In the genomic region with DNA sequence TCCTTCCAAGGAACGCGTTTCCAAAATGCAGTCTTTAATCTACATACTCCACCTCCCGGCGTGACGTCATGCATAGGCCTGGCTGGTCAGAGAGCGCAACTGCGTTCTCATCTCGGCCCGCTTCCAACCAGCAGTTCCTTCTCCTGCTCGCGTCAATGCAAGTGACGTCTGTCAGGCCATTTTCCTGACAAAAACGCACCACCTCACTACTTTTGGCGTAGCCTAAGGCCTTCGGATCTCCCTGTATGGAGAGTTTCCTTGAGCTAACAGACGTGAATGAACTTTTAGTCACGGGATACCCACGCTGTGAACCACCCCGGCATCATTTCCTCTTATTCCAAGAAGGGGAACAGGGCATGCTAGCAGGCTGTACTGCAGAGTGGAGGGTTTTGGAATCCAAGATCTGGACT, we compare ENCODE assay signal across 8 cellular contexts. TPM values are rescaled to one million over a fixed set of nuclear protein-coding genes. Genes with fewer than 3 reads are reported as not detected.
DNase-seq lines count a peak whose midpoint lies in the region; ATAC-seq and TF ChIP-seq lines count a peak whose summit lies in the region.

No MANE protein-coding gene starts in this region.

- H3K36me3 ChIP-seq in heart right ventricle = no peaks in the 10 kb centered on the region
- no peaks in the 10 kb centered on the region for H3K36me3 ChIP-seq in spleen

- ATAC-seq in heart right ventricle (peak; percentile 67 to 93 (median 86)), GM18517 (IDR thresholded peaks at IDR 0.05; ENCODE audit: unreplicated experiment) (no peak), GM21737 (IDR thresholded peaks at IDR 0.05; ENCODE audit: unreplicated experiment) (no peak)

- peaks cover 0 to 7% (median 0%) of the 10 kb centered on the region in 9 donors for H3K4me1 ChIP-seq in heart right ventricle
- H3K4me1 ChIP-seq in spleen = peaks cover 0 to 10% (median 3%) of the 10 kb centered on the region in 6 donors

- H3K36me3 Mint-ChIP-seq in activated naive CD4-positive, alpha-beta T cell treated with anti-CD3 and anti-CD28 coated beads for 36 hours (ENCODE audit: low read depth) = no peaks in the 10 kb centered on the region

- intact Hi-C loops in activated naive CD4-positive, alpha-beta T cell treated with anti-CD3 and anti-CD28 coated beads for 36 hours (cut with micrococcal nuclease) = no loop called here
- intact Hi-C loops in heart right ventricle (cut with DNase I) = no loop called here
- intact Hi-C loops in spleen (cut with DNase I; ENCODE audit: low total_unique reads) = no loop called here

- no peak for TF ChIP-seq POLR2A in spleen (IDR thresholded peaks at IDR 0.05)

- DNase-seq in C1 segment of cervical spinal cord (lab: John Stamatoyannopoulos, UW) (peak in 10 of 14 donors; percentile 13 to 46 (median 26)), NCI-H510A treated with DMSO at 0.1 percent for 48 hours (lab: John Stamatoyannopoulos, UW) (peak; percentile 60), heart right ventricle (peak; percentile 66 to 87), spleen (peak; percentile 80), NCI-H524 treated with DMSO at 0.1 percent for 48 hours (lab: John Stamatoyannopoulos, UW) (no peak)
- peak; percentile 62 for DNase-seq in activated naive CD4-positive, alpha-beta T cell treated with anti-CD3 and anti-CD28 coated beads for 36 hours

- H3K4me3 ChIP-seq in heart right ventricle (peak overlapping the region in 7 of 10 donors; percentile 6 to 44 (median 25)), spleen (peak overlapping the region in 4 of 8 donors; percentile 5 to 44 (median 10))

- CTCF ChIA-PET in activated naive CD4-positive, alpha-beta T cell treated with anti-CD3 and anti-CD28 coated beads for 36 hours (lab: Charles Lee) = interaction anchor here (0.6 kb wide), 1 partner anchor 108 kb away, joined by 7 read pairs; no protein-coding TSS in a partner anchor

- H3K27me3 ChIP-seq in heart right ventricle = peaks cover 0 to 5% (median 0%) of the 10 kb centered on the region in 7 donors
- H3K27me3 ChIP-seq in spleen (replicated peaks in 1 of 7) = peaks cover 0 to 9% (median 0%) of the 10 kb centered on the region in 7 donors

- H3K27ac ChIP-seq in heart right ventricle (peak overlapping the region in 7 of 10 donors; percentile 35 to 68 (median 52)), spleen (peak overlapping the region in 5 of 8 donors; percentile 1 to 70 (median 62))

- 33 to 40% methylated on average over 19 of the region's 19 CpGs for WGBS in heart right ventricle, 2 donors
- 35 to 60% (median 42%) methylated on average over 19 of the region's 19 CpGs for WGBS in spleen, 5 donors

- TF ChIP-seq CTCF in heart right ventricle (IDR thresholded peaks at IDR 0.05) (no peak), spleen (IDR thresholded peaks at IDR 0.05 in 8 of 11, conservative IDR thresholded peaks at IDR 0.05 in 3 of 11) (no peak)

- peaks cover 11% of the 10 kb centered on the region for H3K27me3 Mint-ChIP-seq in activated naive CD4-positive, alpha-beta T cell treated with anti-CD3 and anti-CD28 coated beads for 36 hours (ENCODE audit: low read depth)

- peaks cover 6% of the 10 kb centered on the region for H3K4me1 Mint-ChIP-seq in activated naive CD4-positive, alpha-beta T cell treated with anti-CD3 and anti-CD28 coated beads for 36 hours (ENCODE audit: low read depth)

- H3K4me3 Mint-ChIP-seq in activated naive CD4-positive, alpha-beta T cell treated with anti-CD3 and anti-CD28 coated beads for 36 hours = no peak overlapping the region

- H3K9me3 ChIP-seq in heart right ventricle (no peaks in the 10 kb centered on the region), spleen (no peaks in the 10 kb centered on the region)

- H3K9me3 Mint-ChIP-seq in activated naive CD4-positive, alpha-beta T cell treated with anti-CD3 and anti-CD28 coated beads for 36 hours = no peaks in the 10 kb centered on the region

- H3K27ac Mint-ChIP-seq in activated naive CD4-positive, alpha-beta T cell treated with anti-CD3 and anti-CD28 coated beads for 36 hours = no peak overlapping the region

RNA-seq across cellular contexts. Expression of a gene that starts 25.0 kb away (rescaled TPM):
- under 1 TPM; 0.20 to 0.24 TPM for total RNA-seq in activated naive CD4-positive, alpha-beta T cell treated with anti-CD3 and anti-CD28 coated beads for 36 hours
- under 1 TPM in 6 of 10 donors, not detected in 4; 0.05 to 0.19 (median 0.14) TPM for total RNA-seq in heart right ventricle
- under 1 TPM; 0.07 to 0.88 TPM for polyA plus RNA-seq in heart right ventricle
- under 1 TPM in 6 of 7 donors, not detected in 1; 0.25 to 0.70 (median 0.45) TPM for total RNA-seq in spleen
- polyA plus RNA-seq in spleen = under 1 TPM; 0.17 to 0.42 (median 0.30) TPM

RNA-seq across cellular contexts. Expression of a gene that starts 25.5 kb away (rescaled TPM):
- total RNA-seq in activated naive CD4-positive, alpha-beta T cell treated with anti-CD3 and anti-CD28 coated beads for 36 hours = 10 to 100 TPM; 57.7 to 64.6 TPM
- 10 to 100 TPM; 33.2 to 40.7 (median 37.6) TPM for total RNA-seq in heart right ventricle
- 10 to 100 TPM; 19.4 to 33.1 TPM for polyA plus RNA-seq in heart right ventricle
- 10 to 100 TPM; 19.6 to 26.3 (median 21.0) TPM for total RNA-seq in spleen
- 10 to 100 TPM; 23.1 to 28.5 (median 25.2) TPM for polyA plus RNA-seq in spleen

Comparison
In these comparisons a context has a peak if more than half of its experiments do, and no peak if none do; other contexts are left out.
1. ATAC-seq: peak in heart right ventricle (8 of 8); none in GM18517 (single experiment) and GM21737 (single experiment).